ENCODE assay signal across 28 cellular contexts in genomic region chr3:46351646-46352045, GRCh38. TPM values are rescaled to one million over a fixed set of nuclear protein-coding genes. Genes with fewer than 3 reads are reported as not detected.
DNase-seq lines count a peak whose midpoint lies in the region; ATAC-seq and TF ChIP-seq lines count a peak whose summit lies in the region.
"Had no signal": no experiment of that assay in that cellular context is flagged by ENCODE, and none has a peak within 500 bp of the region (broad histone marks: within the 10 kb centered on the region; RNA-seq: fewer than 3 reads in every experiment).

No MANE protein-coding gene starts in this region.

- H3K4me3 ChIP-seq in tibial nerve: no peak overlapping the region
- H3K4me3 ChIP-seq: GM12878, lung, spleen, upper lobe of left lung had no signal

- no peaks in the 10 kb centered on the region for H3K36me3 ChIP-seq in tibial nerve
- H3K36me3 ChIP-seq: spleen, upper lobe of left lung had no signal

- TF ChIP-seq POLR2A in tibial nerve (IDR thresholded peaks at IDR 0.05): no peak

- peaks cover 0 to 5% of the 10 kb centered on the region in 2 donors for H3K27me3 ChIP-seq in tibial nerve
- H3K27me3 ChIP-seq: spleen, upper lobe of left lung had no signal

- H3K27ac ChIP-seq in tibial nerve: no peak overlapping the region
- H3K27ac ChIP-seq: upper lobe of left lung had no signal

- H3K4me1 Mint-ChIP-seq in activated naive CD8-positive, alpha-beta T cell treated with anti-CD3 and anti-CD28 coated beads, Interleukin-2, amount 10 ng/mL, durations not matched to agents 7 days and 5 days: peaks cover 77% of the 10 kb centered on the region
- peaks cover 65% of the 10 kb centered on the region for H3K4me1 Mint-ChIP-seq in activated naive CD8-positive, alpha-beta T cell treated with anti-CD3 and anti-CD28 coated beads, Interleukin-2, amount 50 U/mL, for 24 hours
- H3K4me1 Mint-ChIP-seq in T-cell: peaks cover 70 to 80% (median 72%) of the 10 kb centered on the region in 3 donors
- peaks cover 78% of the 10 kb centered on the region for H3K4me1 Mint-ChIP-seq in activated T-cell treated with anti-CD3 and anti-CD28 coated beads, Interleukin-2, amount 50 U/mL, for 4 hours (ENCODE audit: low read depth)
- H3K4me1 Mint-ChIP-seq: neural crest cell had no signal

- POLR2A ChIA-PET in activated naive CD8-positive, alpha-beta T cell treated with anti-CD3 and anti-CD28 coated beads, Interleukin-2, amount 10 ng/mL, durations not matched to agents 7 days and 5 days (lab: Charles Lee): interaction anchor here (1.5 to 3.6 kb wide), 2 partner anchors 19 to 52 kb away, joined by 4 to 29 read pairs; partner anchors contain the start of gene CCR5
- POLR2A ChIA-PET in T-cell (lab: Charles Lee): no interaction called here

- peaks cover 42% of the 10 kb centered on the region for H3K36me3 Mint-ChIP-seq in activated naive CD8-positive, alpha-beta T cell treated with anti-CD3 and anti-CD28 coated beads, Interleukin-2, amount 10 ng/mL, durations not matched to agents 7 days and 5 days
- peaks cover 2% of the 10 kb centered on the region for H3K36me3 Mint-ChIP-seq in activated naive CD8-positive, alpha-beta T cell treated with anti-CD3 and anti-CD28 coated beads, Interleukin-2, amount 50 U/mL, for 24 hours (ENCODE audit: low read depth)
- no peaks in the 10 kb centered on the region for H3K36me3 Mint-ChIP-seq in T-cell
- no peaks in the 10 kb centered on the region for H3K36me3 Mint-ChIP-seq in activated T-cell treated with anti-CD3 and anti-CD28 coated beads, Interleukin-2, amount 50 U/mL, for 4 hours (ENCODE audit: insufficient read depth)

- CTCF ChIA-PET in T-cell (lab: Charles Lee): no interaction called here

- 93 to 96% methylated on average over 3 of the region's 3 CpGs for WGBS in tibial nerve, 2 donors

- DNase-seq in activated naive CD8-positive, alpha-beta T cell treated with anti-CD3 and anti-CD28 coated beads, Interleukin-2, amount 10 ng/mL, durations not matched to agents 7 days and 5 days: no peak
- no peak for DNase-seq in activated naive CD8-positive, alpha-beta T cell treated with anti-CD3 and anti-CD28 coated beads, Interleukin-2, amount 50 U/mL, for 24 hours
- DNase-seq in EH (ENCODE audit: low read depth) (peak; percentile 4), T-cell (no peak), myocyte (ENCODE audit: low read depth) (peak; percentile 22), tibial nerve (ENCODE audit: low spot score in 2 of 2) (no peak), left lobe of liver (ENCODE audit: low spot score) (no peak)
- DNase-seq in activated T-cell treated with anti-CD3 and anti-CD28 coated beads, Interleukin-2, amount 50 U/mL, for 4 hours: no peak
- DNase-seq: activated naive CD8-positive, alpha-beta T cell treated with anti-CD3 and anti-CD28 coated beads for 36 hours; C1 segment of cervical spinal cord; Calu3; central memory CD4-positive, alpha-beta T cell; NCI-H1436; NCI-H2081 treated with DMSO at 0.1 percent for 48 hours; NCI-H446; NCI-H774; posterior cingulate gyrus; right cardiac atrium; spleen; stimulated activated CD4-positive, alpha-beta T cell treated with anti-CD3 and anti-CD28 coated beads, Interleukin-2, amount 100 ng/mL, for 48 hours; upper lobe of left lung had no signal

- H3K27me3 Mint-ChIP-seq in activated naive CD8-positive, alpha-beta T cell treated with anti-CD3 and anti-CD28 coated beads, Interleukin-2, amount 10 ng/mL, durations not matched to agents 7 days and 5 days: peaks cover 3% of the 10 kb centered on the region
- peaks cover 29% of the 10 kb centered on the region for H3K27me3 Mint-ChIP-seq in activated naive CD8-positive, alpha-beta T cell treated with anti-CD3 and anti-CD28 coated beads, Interleukin-2, amount 50 U/mL, for 24 hours
- H3K27me3 Mint-ChIP-seq in T-cell: peaks cover 2 to 10% of the 10 kb centered on the region in 2 donors
- H3K27me3 Mint-ChIP-seq in activated T-cell treated with anti-CD3 and anti-CD28 coated beads, Interleukin-2, amount 50 U/mL, for 4 hours (ENCODE audit: low read depth): no peaks in the 10 kb centered on the region

- H3K4me1 ChIP-seq in tibial nerve: peaks cover 0 to 6% (median 0%) of the 10 kb centered on the region in 4 donors

- ATAC-seq in activated naive CD8-positive, alpha-beta T cell treated with anti-CD3 and anti-CD28 coated beads, Interleukin-2, amount 10 ng/mL, durations not matched to agents 7 days and 5 days (ENCODE audit: low read depth): no peak
- ATAC-seq in activated naive CD8-positive, alpha-beta T cell treated with anti-CD3 and anti-CD28 coated beads, Interleukin-2, amount 50 U/mL, for 24 hours: no peak
- no peak for ATAC-seq in T-cell (replicated peaks in 1 of 4)
- no peak for ATAC-seq in activated T-cell treated with anti-CD3 and anti-CD28 coated beads, Interleukin-2, amount 50 U/mL, for 4 hours
- ATAC-seq in left lobe of liver: no peak
- ATAC-seq: GM12878, right cardiac atrium, SK-N-SH treated with all-trans-retinoic acid at 6 μM for 48 hours had no signal

- TF ChIP-seq EP300 in tibial nerve (IDR thresholded peaks at IDR 0.05): no peak

- peaks cover 6% of the 10 kb centered on the region for H3K9me3 Mint-ChIP-seq in activated naive CD8-positive, alpha-beta T cell treated with anti-CD3 and anti-CD28 coated beads, Interleukin-2, amount 10 ng/mL, durations not matched to agents 7 days and 5 days
- peaks cover 7% of the 10 kb centered on the region for H3K9me3 Mint-ChIP-seq in activated naive CD8-positive, alpha-beta T cell treated with anti-CD3 and anti-CD28 coated beads, Interleukin-2, amount 50 U/mL, for 24 hours
- peaks cover 0 to 5% (median 4%) of the 10 kb centered on the region in 3 donors for H3K9me3 Mint-ChIP-seq in T-cell
- H3K9me3 Mint-ChIP-seq in activated T-cell treated with anti-CD3 and anti-CD28 coated beads, Interleukin-2, amount 50 U/mL, for 4 hours: no peaks in the 10 kb centered on the region
- H3K9me3 Mint-ChIP-seq: activated naive CD8-positive, alpha-beta T cell treated with anti-CD3 and anti-CD28 coated beads for 36 hours had no signal

- H3K27ac Mint-ChIP-seq in activated naive CD8-positive, alpha-beta T cell treated with anti-CD3 and anti-CD28 coated beads, Interleukin-2, amount 10 ng/mL, durations not matched to agents 7 days and 5 days: peak overlapping the region; percentile 52
- H3K27ac Mint-ChIP-seq in activated naive CD8-positive, alpha-beta T cell treated with anti-CD3 and anti-CD28 coated beads, Interleukin-2, amount 50 U/mL, for 24 hours: no peak overlapping the region
- peak overlapping the region; percentile 79 to 84 for H3K27ac Mint-ChIP-seq in T-cell
- H3K27ac Mint-ChIP-seq: activated naive CD8-positive, alpha-beta T cell treated with anti-CD3 and anti-CD28 coated beads for 36 hours; activated T-helper 2 cell treated with anti-CD3 and anti-CD28 coated beads, Interferon-gamma antibody, Interleukin-2, Interleukin-4, amounts not matched to agents 10 μg/mL and 5 μg/mL and 100 μg/mL, durations not matched to agents 14 hours and 24 hours and 36 hours had no signal

- no peak overlapping the region for H3K4me3 Mint-ChIP-seq in activated naive CD8-positive, alpha-beta T cell treated with anti-CD3 and anti-CD28 coated beads, Interleukin-2, amount 10 ng/mL, durations not matched to agents 7 days and 5 days
- H3K4me3 Mint-ChIP-seq in activated naive CD8-positive, alpha-beta T cell treated with anti-CD3 and anti-CD28 coated beads, Interleukin-2, amount 50 U/mL, for 24 hours: no peak overlapping the region
- H3K4me3 Mint-ChIP-seq in T-cell: no peak overlapping the region
- H3K4me3 Mint-ChIP-seq in activated T-cell treated with anti-CD3 and anti-CD28 coated beads, Interleukin-2, amount 50 U/mL, for 4 hours: no peak overlapping the region
- H3K4me3 Mint-ChIP-seq: activated naive CD8-positive, alpha-beta T cell treated with anti-CD3 and anti-CD28 coated beads for 36 hours; neural crest cell had no signal

- no peaks in the 10 kb centered on the region for H3K9me3 ChIP-seq in tibial nerve
- H3K9me3 ChIP-seq: spleen, upper lobe of left lung had no signal

- no peak for TF ChIP-seq CTCF in tibial nerve (IDR thresholded peaks at IDR 0.05)

RNA-seq across cellular contexts. Expression of gene CCR2, which starts 2.3 kb away (rescaled TPM):
- total RNA-seq in activated naive CD8-positive, alpha-beta T cell treated with anti-CD3 and anti-CD28 coated beads, Interleukin-2, amount 10 ng/mL, durations not matched to agents 7 days and 5 days: 10 to 100 TPM; 52.5 to 53.0 TPM
- total RNA-seq in T-cell (10 to 100 TPM in 2 of 5 donors, 1 to 10 TPM in 3; 3.3 to 15.1 (median 8.1) TPM), myocyte (not detected in 2 replicates), tibial nerve (1 to 10 TPM; 1.7 to 4.8 (median 2.9) TPM), left lobe of liver (0.33 TPM)
- 0.09 TPM for polyA plus RNA-seq in myocyte (2012)
- 1 to 10 TPM in 1 of 3 donors, under 1 TPM in 2; 0.18 to 1.4 (median 0.41) TPM for total RNA-seq in activated T-cell treated with anti-CD3 and anti-CD28 coated beads, Interleukin-2, amount 50 U/mL, for 4 hours
- total RNA-seq: Calu3, HT1080, neural crest cell, OCI-LY7 had no signal

RNA-seq across cellular contexts. Expression of gene CCR5, which starts 19.1 kb away (rescaled TPM):
- 10 to 100 TPM; 39.6 to 44.3 TPM for total RNA-seq in activated naive CD8-positive, alpha-beta T cell treated with anti-CD3 and anti-CD28 coated beads, Interleukin-2, amount 10 ng/mL, durations not matched to agents 7 days and 5 days
- 10 to 100 TPM in 3 of 5 donors, 1 to 10 TPM in 2; 4.0 to 14.6 (median 10.1) TPM for total RNA-seq in T-cell
- not detected in 2 replicates for total RNA-seq in myocyte
- polyA plus RNA-seq in myocyte (2012): 0.08 TPM
- total RNA-seq in activated T-cell treated with anti-CD3 and anti-CD28 coated beads, Interleukin-2, amount 50 U/mL, for 4 hours: 1 to 10 TPM; 1.2 to 7.2 (median 2.2) TPM
- 1 to 10 TPM in 1 of 4 donors, under 1 TPM in 3; 0.22 to 1.2 (median 0.87) TPM for total RNA-seq in tibial nerve
- total RNA-seq in left lobe of liver: 0.08 TPM
- total RNA-seq: Calu3, HT1080, neural crest cell, OCI-LY7 had no signal

RNA-seq across cellular contexts. Expression of gene CCRL2, which starts 55.4 kb away (rescaled TPM):
- total RNA-seq in activated naive CD8-positive, alpha-beta T cell treated with anti-CD3 and anti-CD28 coated beads, Interleukin-2, amount 10 ng/mL, durations not matched to agents 7 days and 5 days: 10 to 100 TPM; 13.5 to 14.4 TPM
- total RNA-seq in T-cell (1 to 10 TPM; 1.1 to 2.5 (median 1.6) TPM), myocyte (0.78 and 2.1 TPM in 2 replicates), tibial nerve (1 to 10 TPM; 1.3 to 2.7 (median 1.9) TPM), left lobe of liver (0.55 TPM)
- polyA plus RNA-seq in myocyte (2012): 0.87 TPM
- total RNA-seq in activated T-cell treated with anti-CD3 and anti-CD28 coated beads, Interleukin-2, amount 50 U/mL, for 4 hours: 1 to 10 TPM in 1 of 3 donors, under 1 TPM in 2; 0.43 to 1.3 (median 0.76) TPM
- total RNA-seq: Calu3, neural crest cell had no signal

Comparison
In these comparisons a context has a peak if more than half of its experiments do, and no peak if none do; other contexts are left out.
1. DNase-seq: peak in EH (single experiment) and myocyte (single experiment); none in activated naive CD8-positive, alpha-beta T cell treated with anti-CD3 and anti-CD28 coated beads, Interleukin-2, amount 10 ng/mL, durations not matched to agents 7 days and 5 days (single experiment), activated naive CD8-positive, alpha-beta T cell treated with anti-CD3 and anti-CD28 coated beads, Interleukin-2, amount 50 U/mL, for 24 hours (single experiment), T-cell (0 of 34), activated T-cell treated with anti-CD3 and anti-CD28 coated beads, Interleukin-2, amount 50 U/mL, for 4 hours (single experiment), tibial nerve (0 of 2) and left lobe of liver (single experiment).